11 cellular contexts compared by ENCODE assay signal in genomic region chr2:63059434-63060078, GRCh38. TPM values are rescaled to one million over a fixed set of nuclear protein-coding genes. Genes with fewer than 3 reads are reported as not detected.
A peak's percentile ranks its signal among the peaks of the same experiment; 100 is the strongest.
DNase-seq lines count a peak whose midpoint lies in the region; ATAC-seq, FAIRE-seq and TF ChIP-seq lines count a peak whose summit lies in the region.
"Had no signal": no experiment of that assay in that cellular context is flagged by ENCODE, and none has a peak within 500 bp of the region (broad histone marks: within the 10 kb centered on the region; RNA-seq: fewer than 3 reads in every experiment).

No MANE protein-coding gene starts in this region.

- TF ChIP-seq CTCF in HepG2 (CRISPR knock-in tag; IDR thresholded peaks at IDR 0.05) = no peak
- no peak for TF ChIP-seq CTCF in testis (IDR thresholded peaks at IDR 0.05)
- no peak for TF ChIP-seq CTCF in stomach (IDR thresholded peaks at IDR 0.05)
- TF ChIP-seq CTCF in osteocyte (IDR thresholded peaks at IDR 0.05) = no peak

- H3K4me3 Mint-ChIP-seq in activated naive CD4-positive, alpha-beta T cell treated with anti-CD3 and anti-CD28 coated beads, Interleukin-2, amount 10 ng/mL, durations not matched to agents 7 days and 5 days = peak overlapping the region; percentile 35
- peak overlapping the region; percentile 27 for H3K4me3 Mint-ChIP-seq in activated CD4-positive, alpha-beta memory T cell treated with anti-CD3 and anti-CD28 coated beads, Interleukin-2, amount 10 ng/mL, durations not matched to agents 7 days and 5 days
- H3K4me3 Mint-ChIP-seq in osteocyte (ENCODE audit: unreplicated experiment) = no peak overlapping the region

- H3K27ac Mint-ChIP-seq in activated naive CD4-positive, alpha-beta T cell treated with anti-CD3 and anti-CD28 coated beads, Interleukin-2, amount 10 ng/mL, durations not matched to agents 7 days and 5 days = no peak overlapping the region
- H3K27ac Mint-ChIP-seq in activated CD4-positive, alpha-beta memory T cell treated with anti-CD3 and anti-CD28 coated beads, Interleukin-2, amount 10 ng/mL, durations not matched to agents 7 days and 5 days = no peak overlapping the region
- H3K27ac Mint-ChIP-seq in osteocyte (ENCODE audit: unreplicated experiment) = no peak overlapping the region

- peaks cover 71% of the 10 kb centered on the region for H3K27me3 Mint-ChIP-seq in activated naive CD4-positive, alpha-beta T cell treated with anti-CD3 and anti-CD28 coated beads, Interleukin-2, amount 10 ng/mL, durations not matched to agents 7 days and 5 days
- H3K27me3 Mint-ChIP-seq in activated CD4-positive, alpha-beta memory T cell treated with anti-CD3 and anti-CD28 coated beads, Interleukin-2, amount 10 ng/mL, durations not matched to agents 7 days and 5 days = peaks cover 79% of the 10 kb centered on the region
- peaks cover 85% of the 10 kb centered on the region for H3K27me3 Mint-ChIP-seq in osteocyte (ENCODE audit: unreplicated experiment)

- CTCF ChIA-PET in activated naive CD4-positive, alpha-beta T cell treated with anti-CD3 and anti-CD28 coated beads, Interleukin-2, amount 10 ng/mL, durations not matched to agents 7 days and 5 days (lab: Charles Lee) = no interaction called here
- CTCF ChIA-PET in activated CD4-positive, alpha-beta memory T cell treated with anti-CD3 and anti-CD28 coated beads, Interleukin-2, amount 10 ng/mL, durations not matched to agents 7 days and 5 days (lab: Charles Lee) = no interaction called here
- CTCF ChIA-PET in HepG2 (lab: Yijun Ruan, JAX; ENCODE audit: low intra/inter-chr PET ratio, low total read pairs) = no interaction called here

- H3K9me3 Mint-ChIP-seq in activated naive CD4-positive, alpha-beta T cell treated with anti-CD3 and anti-CD28 coated beads, Interleukin-2, amount 10 ng/mL, durations not matched to agents 7 days and 5 days = no peaks in the 10 kb centered on the region
- no peaks in the 10 kb centered on the region for H3K9me3 Mint-ChIP-seq in activated CD4-positive, alpha-beta memory T cell treated with anti-CD3 and anti-CD28 coated beads, Interleukin-2, amount 10 ng/mL, durations not matched to agents 7 days and 5 days
- H3K9me3 Mint-ChIP-seq in osteocyte (ENCODE audit: unreplicated experiment) = no peaks in the 10 kb centered on the region

- no peak overlapping the region for H3K27ac ChIP-seq in HepG2 (ENCODE audit: extremely low read length, insufficient read depth, low read length)
- no peak overlapping the region for H3K27ac ChIP-seq in testis
- H3K27ac ChIP-seq in stomach = no peak overlapping the region
- H3K27ac ChIP-seq: cardiac muscle cell, heart right ventricle had no signal

- no peaks in the 10 kb centered on the region for H4K20me1 ChIP-seq in HepG2 (ENCODE audit: insufficient read depth, low read length)

- ATAC-seq in HepG2 = peak; percentile 13

- H3K36me3 ChIP-seq in HepG2 (replicated peaks in 1 of 2; ENCODE audit: control insufficient read depth in 1 of 2, insufficient read depth in 2 of 2, low read length in 2 of 2) (peaks cover 11 to 29% of the 10 kb centered on the region in 2 experiments; a peak in 4 of 5 replicates), testis (ENCODE audit: low read depth, missing control alignments) (no peaks in the 10 kb centered on the region), stomach (no peaks in the 10 kb centered on the region)
- H3K36me3 ChIP-seq: cardiac muscle cell, heart right ventricle had no signal

- H3K79me2 ChIP-seq in HepG2 (ENCODE audit: insufficient read depth, low read length) = no peaks in the 10 kb centered on the region

- no peak overlapping the region for H3K4me2 ChIP-seq in HepG2 (ENCODE audit: low read depth, low read length)

- in situ Hi-C loops in HepG2 (cut with HindIII; ENCODE audit: extremely low pct_ligation_motif_present, low pct_unique_long_range_greater_than_20kb) = loop anchor here (25.0 kb wide), 1 partner anchor 647 kb away; no protein-coding TSS in a partner anchor

- BruUV-seq in HepG2 (replicated peaks; lab: Mats Ljungman, UMichigan) = no TSS peak

- H3K4me3 ChIP-seq in HepG2 (replicated peaks in 1 of 3; ENCODE audit: insufficient read depth in 1 of 3, low read depth in 2 of 3, low read length in 3 of 3) = no peak overlapping the region
- peak overlapping the region; percentile 39 to 43 for H3K4me3 ChIP-seq in testis
- peak overlapping the region in 2 of 4 donors; percentile 28 to 38 for H3K4me3 ChIP-seq in stomach
- H3K4me3 ChIP-seq: cardiac muscle cell had no signal

- no peak overlapping the region for H3K9ac ChIP-seq in HepG2 (ENCODE audit: insufficient read depth, low read depth, low read length)

- H3K4me1 ChIP-seq in HepG2 (ENCODE audit: insufficient read depth, low read length) (no peaks in the 10 kb centered on the region), testis (peaks cover 8% of the 10 kb centered on the region), stomach (peaks cover 37 to 56% (median 48%) of the 10 kb centered on the region in 4 donors)

- peaks cover 14% of the 10 kb centered on the region for H3K36me3 Mint-ChIP-seq in activated naive CD4-positive, alpha-beta T cell treated with anti-CD3 and anti-CD28 coated beads, Interleukin-2, amount 10 ng/mL, durations not matched to agents 7 days and 5 days
- peaks cover 7% of the 10 kb centered on the region for H3K36me3 Mint-ChIP-seq in activated CD4-positive, alpha-beta memory T cell treated with anti-CD3 and anti-CD28 coated beads, Interleukin-2, amount 10 ng/mL, durations not matched to agents 7 days and 5 days (ENCODE audit: low read depth)
- peaks cover 3% of the 10 kb centered on the region for H3K36me3 Mint-ChIP-seq in osteocyte (ENCODE audit: unreplicated experiment)

- no peak for FAIRE-seq in HepG2 (lab: Jason Lieb, UNC)

- no peak overlapping the region for H2AFZ ChIP-seq in HepG2 (ENCODE audit: low read length)

- POLR2A ChIA-PET in activated CD4-positive, alpha-beta memory T cell treated with anti-CD3 and anti-CD28 coated beads, Interleukin-2, amount 10 ng/mL, durations not matched to agents 7 days and 5 days (lab: Charles Lee) = no interaction called here
- POLR2A ChIA-PET in HepG2 (lab: Yijun Ruan, JAX) = no interaction called here

- no peak for TF ChIP-seq RAD21 in HepG2 (CRISPR knock-in tag; IDR thresholded peaks at IDR 0.05)

- TF ChIP-seq POLR2A in HepG2 (IDR thresholded peaks at IDR 0.05; ENCODE audit: insufficient read depth in 1 of 2, low read depth in 2 of 2, low read length in 2 of 2) = no peak
- TF ChIP-seq POLR2A in testis (IDR thresholded peaks at IDR 0.05) = no peak
- TF ChIP-seq POLR2A in stomach (IDR thresholded peaks at IDR 0.05) = no peak

- TF ChIP-seq EP300 in HepG2 (IDR thresholded peaks at IDR 0.05; ENCODE audit: low read depth in 2 of 2, low read length in 2 of 2) = no peak
- TF ChIP-seq EP300 in HepG2 (CRISPR knock-in tag; IDR thresholded peaks at IDR 0.05; ENCODE audit: borderline replicate concordance) = no peak
- TF ChIP-seq EP300 in stomach (IDR thresholded peaks at IDR 0.05) = no peak

- no peaks in the 10 kb centered on the region for H3K9me3 ChIP-seq in HepG2 (ENCODE audit: low read length)
- H3K9me3 ChIP-seq in testis = no peaks in the 10 kb centered on the region
- H3K9me3 ChIP-seq in stomach = peaks cover 0 to 29% (median 13%) of the 10 kb centered on the region in 4 donors
- H3K9me3 ChIP-seq: heart right ventricle had no signal

- intact Hi-C loops in HepG2 (cut with micrococcal nuclease; ENCODE audit: unreplicated experiment) = no loop called here
- intact Hi-C loops in testis (cut with DNase I; ENCODE audit: low total_unique reads) = no loop called here
- intact Hi-C loops in stomach (cut with DNase I; ENCODE audit: low total_unique reads) = no loop called here

- no peak for DNase-seq in activated naive CD4-positive, alpha-beta T cell treated with anti-CD3 and anti-CD28 coated beads, Interleukin-2, amount 10 ng/mL, durations not matched to agents 7 days and 5 days
- no peak for DNase-seq in activated naive CD4-positive, alpha-beta T cell (lab: John Stamatoyannopoulos, UW)
- no peak for DNase-seq in activated CD4-positive, alpha-beta memory T cell treated with anti-CD3 and anti-CD28 coated beads, Interleukin-2, amount 10 ng/mL, durations not matched to agents 7 days and 5 days
- DNase-seq in HepG2 (ENCODE audit: low spot score) = no peak
- DNase-seq in testis = peak; percentile 36
- DNase-seq in stomach = no peak
- no peak for DNase-seq in osteocyte (ENCODE audit: extremely low spot score, unreplicated experiment)
- DNase-seq in NCI-H2029 (lab: John Stamatoyannopoulos, UW) = no peak
- DNase-seq: heart right ventricle, NCI-H2081 had no signal

- H3K27me3 ChIP-seq in HepG2 (ENCODE audit: control insufficient read depth in 1 of 2, insufficient read depth in 2 of 2, low read length in 2 of 2) (no peaks in the 10 kb centered on the region), testis (peaks cover 4% of the 10 kb centered on the region), stomach (peaks cover 54 to 100% (median 81%) of the 10 kb centered on the region in 3 donors)

- H3K4me1 Mint-ChIP-seq in activated naive CD4-positive, alpha-beta T cell treated with anti-CD3 and anti-CD28 coated beads, Interleukin-2, amount 10 ng/mL, durations not matched to agents 7 days and 5 days = peaks cover 43% of the 10 kb centered on the region
- peaks cover 43% of the 10 kb centered on the region for H3K4me1 Mint-ChIP-seq in activated CD4-positive, alpha-beta memory T cell treated with anti-CD3 and anti-CD28 coated beads, Interleukin-2, amount 10 ng/mL, durations not matched to agents 7 days and 5 days
- H3K4me1 Mint-ChIP-seq in osteocyte (ENCODE audit: unreplicated experiment) = peaks cover 42% of the 10 kb centered on the region

- WGBS in HepG2 (ENCODE audit: low lambda C conversion rate) = 94% methylated on average over 43 of the region's 54 CpGs
- WGBS in testis, 2 donors = 6 to 9% methylated on average over 18 to 24 of the region's 54 CpGs
- 6 to 15% (median 10%) methylated on average over 11 to 54 of the region's 54 CpGs for WGBS in stomach, 5 donors

RNA-seq across cellular contexts. Expression of gene OTX1, which starts 8.9 kb away (rescaled TPM):
- total RNA-seq in activated CD4-positive, alpha-beta memory T cell treated with anti-CD3 and anti-CD28 coated beads, Interleukin-2, amount 10 ng/mL, durations not matched to agents 7 days and 5 days = under 1 TPM; 0.08 to 0.30 TPM
- 3.0 and 5.0 TPM in 2 replicates for total RNA-seq in HepG2 (2016; rRNA removed; fragmentation: Illumina TruSeq; extraction: Trizol)
- total RNA-seq in HepG2 (2016; cell fraction: cytosol; rRNA removed; fragmentation: Illumina TruSeq; extraction: Trizol; ENCODE audit: low read depth) = 3.1 and 4.3 TPM in 2 replicates
- total RNA-seq in HepG2 (2016; cell fraction: insoluble cytoplasmic fraction; rRNA removed; fragmentation: Illumina TruSeq; extraction: Trizol) = 2.5 and 4.2 TPM in 2 replicates
- 4.1 and 4.3 TPM in 2 replicates for total RNA-seq in HepG2 (2016; cell fraction: membrane; rRNA removed; fragmentation: Illumina TruSeq; extraction: Trizol)
- total RNA-seq in HepG2 (2016; cell fraction: nucleus; rRNA removed; fragmentation: Illumina TruSeq; extraction: Trizol) = 9.0 and 9.1 TPM in 2 replicates
- polyA plus RNA-seq in HepG2 (2011; rRNA removed) = 1.0 and 1.6 TPM in 2 replicates
- polyA plus RNA-seq in HepG2 (2011; cell fraction: cytosol; rRNA removed) = 0.47 and 0.66 TPM in 2 replicates
- 12.1 and 16.1 TPM in 2 replicates for polyA plus RNA-seq in HepG2 (2011; cell fraction: nucleus; rRNA removed)
- polyA plus RNA-seq in HepG2 (2012) = 7.7 and 7.9 TPM in 2 replicates
- polyA plus RNA-seq in HepG2 (2016; cell fraction: cytosol; fragmentation: Illumina TruSeq; extraction: Trizol; ENCODE audit: low read depth) = 1.1 and 1.2 TPM in 2 replicates
- polyA plus RNA-seq in HepG2 (2016; cell fraction: insoluble cytoplasmic fraction; fragmentation: Illumina TruSeq; extraction: Trizol; ENCODE audit: low read depth) = 6.4 and 9.1 TPM in 2 replicates
- polyA plus RNA-seq in HepG2 (2016; cell fraction: membrane; fragmentation: Illumina TruSeq; extraction: Trizol; ENCODE audit: low read depth) = 3.3 and 4.0 TPM in 2 replicates
- polyA plus RNA-seq in HepG2 (2016; cell fraction: nucleus; fragmentation: Illumina TruSeq; extraction: Trizol; ENCODE audit: insufficient read depth, low read depth) = 24.6 and 24.9 TPM in 2 replicates
- 0.82 and 6.6 TPM in 2 replicates for polyA minus RNA-seq in HepG2 (2011; rRNA and poly(A)+ RNA removed; ENCODE audit: low replicate concordance)
- 2.1 and 2.2 TPM in 2 replicates for polyA minus RNA-seq in HepG2 (2011; cell fraction: cytosol; rRNA and poly(A)+ RNA removed)
- 16.4 and 25.8 TPM in 2 replicates for polyA minus RNA-seq in HepG2 (2011; cell fraction: nucleus; rRNA and poly(A)+ RNA removed)
- total RNA-seq in testis = under 1 TPM; 0.39 to 0.56 TPM
- polyA plus RNA-seq in testis (ENCODE audit: insufficient read depth, low read depth, low replicate concordance) = 0.36 TPM
- not detected for total RNA-seq in stomach
- polyA plus RNA-seq in stomach = under 1 TPM in 2 of 3 donors, not detected in 1; 0.10 to 0.25 TPM
- total RNA-seq in osteocyte = not detected in 2 replicates
- total RNA-seq: heart right ventricle had no signal
- polyA plus RNA-seq: cardiac muscle cell, heart right ventricle had no signal

Comparison
In these comparisons a context has a peak if more than half of its experiments do, and no peak if none do; other contexts are left out.
1. H3K4me3 ChIP-seq: peak in testis (2 of 2); none in HepG2 (0 of 3).